ENCODE assay signal across 8 cellular contexts in genomic region chr20:50635676-50636600, GRCh38. TPM values are rescaled to one million over a fixed set of nuclear protein-coding genes. Genes with fewer than 3 reads are reported as not detected.
DNase-seq lines count a peak whose midpoint lies in the region; ATAC-seq and TF ChIP-seq lines count a peak whose summit lies in the region.

No MANE protein-coding gene starts in this region.

- H3K9ac ChIP-seq in IMR-90 (ENCODE audit: low read depth, low read length) = peak overlapping the region; percentile 76

- peaks cover 15% of the 10 kb centered on the region for H3K9me1 ChIP-seq in IMR-90 (ENCODE audit: insufficient read depth, low read length)

- H3K27ac ChIP-seq in IMR-90 (ENCODE audit: insufficient read depth, low read length) (peak overlapping the region; percentile 100), RWPE2 (ENCODE audit: poor library complexity, severe bottlenecking) (no peak overlapping the region), psoas muscle (no peak overlapping the region)

- peak overlapping the region; percentile 92 for H2AFZ ChIP-seq in IMR-90 (replicated peaks; ENCODE audit: low read length, poor library complexity)

- H3K4me1 ChIP-seq in IMR-90 (ENCODE audit: control insufficient read depth, insufficient read depth, low read length) = peaks cover 25% of the 10 kb centered on the region
- peaks cover 6% of the 10 kb centered on the region for H3K4me1 ChIP-seq in RWPE2 (ENCODE audit: insufficient read depth, poor library complexity, severe bottlenecking)
- peaks cover 16% of the 10 kb centered on the region for H3K4me1 ChIP-seq in psoas muscle

- H2BK15ac ChIP-seq in IMR-90 (ENCODE audit: low read depth, low read length) = peak overlapping the region; percentile 100; the same call in 2 of the 3 replicates

- peak overlapping the region; percentile 77 for H3K4me2 ChIP-seq in IMR-90 (ENCODE audit: low read depth, low read length)

- TF ChIP-seq CTCF in IMR-90 (conservative IDR thresholded peaks at IDR 0.05; ENCODE audit: low read depth, low read length) (peak; percentile 87), RWPE2 (IDR thresholded peaks at IDR 0.05; ENCODE audit: poor library complexity, severe bottlenecking) (peak; percentile 100), psoas muscle (IDR thresholded peaks at IDR 0.05) (peak; percentile 88)

- peak overlapping the region; percentile 100 for H3K14ac ChIP-seq in IMR-90 (replicated peaks; ENCODE audit: low read depth, low read length)

- peak overlapping the region; percentile 99 for H4K5ac ChIP-seq in IMR-90 (ENCODE audit: low read depth, low read length)

- DNase-seq in DMS 273 treated with DMSO at 0.1 percent for 48 hours (lab: John Stamatoyannopoulos, UW) (peak; percentile 20), IMR-90 (peak; percentile 49), RWPE2 (ENCODE audit: low spot score) (peak; percentile 87), glomerular visceral epithelial cell (ENCODE audit: extremely low spot score) (peak; percentile 87), psoas muscle (peak; percentile 68 to 88)
- peak; percentile 26 for DNase-seq in activated T-helper 9 cell treated with anti-CD3 and anti-CD28 coated beads, Interleukin-2, amount 50 U/mL, for 16 hours (ENCODE audit: low read depth)

- H2BK120ac ChIP-seq in IMR-90 (ENCODE audit: low read depth, low read length) = peak overlapping the region; percentile 100

- intact Hi-C loops in IMR-90 (cut with micrococcal nuclease) (no loop called here), psoas muscle (cut with DNase I) (no loop called here)

- H4K20me1 ChIP-seq in IMR-90 (ENCODE audit: insufficient read depth, low read length) = no peaks in the 10 kb centered on the region

- H3K23ac ChIP-seq in IMR-90 (ENCODE audit: low read depth, low read length) = peak overlapping the region; percentile 96

- H2BK5ac ChIP-seq in IMR-90 (ENCODE audit: low read depth, low read length, poor library complexity, severe bottlenecking) = peak overlapping the region; percentile 85

- ATAC-seq in IMR-90 (ENCODE audit: low read depth) = peak; percentile 57
- peak; percentile 37 for ATAC-seq in RWPE2 (ENCODE audit: low read depth)
- ATAC-seq in psoas muscle = peak; percentile 78 to 91 (median 84)
- no peak for ATAC-seq in GM19395 (IDR thresholded peaks at IDR 0.05; ENCODE audit: unreplicated experiment)
- ATAC-seq in HG02884 (IDR thresholded peaks at IDR 0.05; ENCODE audit: unreplicated experiment) = no peak

- H2AK5ac ChIP-seq in IMR-90 (ENCODE audit: low read depth, low read length) = peak overlapping the region; percentile 94

- peak overlapping the region; percentile 100 for H4K91ac ChIP-seq in IMR-90 (ENCODE audit: insufficient read depth, low read depth, low read length)

- no peak for TF ChIP-seq POLR2A in IMR-90 (IDR thresholded peaks at IDR 0.05; ENCODE audit: low read depth, low read length)

- H3K4me3 ChIP-seq in IMR-90 (ENCODE audit: insufficient read depth, low read depth, low read length) (peak overlapping the region; percentile 6; the same call in 1 of the 2 replicates), RWPE2 (ENCODE audit: severe bottlenecking) (no peak overlapping the region), psoas muscle (peak overlapping the region; percentile 49)

- peaks cover 4 to 51% of the 10 kb centered on the region in 2 experiments; a peak in 3 of 4 replicates for H3K79me1 ChIP-seq in IMR-90 (ENCODE audit: low read depth in 1 of 2, low read length in 2 of 2)

- H3K56ac ChIP-seq in IMR-90 (ENCODE audit: extremely low read depth, insufficient read depth, low read length) = peak overlapping the region; percentile 98; the same call in 1 of the 2 replicates

- peak; percentile 57 for TF ChIP-seq RAD21 in IMR-90 (IDR thresholded peaks at IDR 0.05; ENCODE audit: low read length)

- 40% methylated on average over 2 of the region's 21 CpGs; no CpG with 5 or more reads in 1 of the 2 experiments for WGBS in IMR-90 (ENCODE audit: extremely low coverage in 2 of 2, insufficient read length in 1 of 2), 2 experiments
- 16 to 25% (median 19%) methylated on average over 19 to 21 of the region's 21 CpGs for WGBS in psoas muscle, 3 donors

- H3K36me3 ChIP-seq in IMR-90 (ENCODE audit: control insufficient read depth, insufficient read depth, low read length) = no peaks in the 10 kb centered on the region
- no peaks in the 10 kb centered on the region for H3K36me3 ChIP-seq in RWPE2 (ENCODE audit: low read depth)
- no peaks in the 10 kb centered on the region for H3K36me3 ChIP-seq in psoas muscle (ENCODE audit: insufficient read depth in 1 of 2, low read depth in 1 of 2)

- H2BK20ac ChIP-seq in IMR-90 (ENCODE audit: low read depth, low read length) = peak overlapping the region; percentile 100

- BruUV-seq in IMR-90 (replicated peaks; lab: Mats Ljungman, UMichigan) = no TSS peak

- H3K18ac ChIP-seq in IMR-90 (ENCODE audit: low read depth, low read length) = peak overlapping the region; percentile 98

- H3K27me3 ChIP-seq in IMR-90 (ENCODE audit: control insufficient read depth, insufficient read depth, low read length) (no peaks in the 10 kb centered on the region), RWPE2 (ENCODE audit: insufficient read depth, poor library complexity, severe bottlenecking) (no peaks in the 10 kb centered on the region), psoas muscle (ENCODE audit: insufficient read depth in 3 of 3, low read length in 2 of 3) (no peaks in the 10 kb centered on the region)

- H3K4ac ChIP-seq in IMR-90 (ENCODE audit: low read depth, low read length) = peak overlapping the region; percentile 100

- POLR2A ChIA-PET in IMR-90 (lab: Charles Lee; ENCODE audit: unreplicated experiment) = interaction anchor here (0.6 to 1.0 kb wide), 4 partner anchors 10 to 108 kb away, joined by 3 to 6 read pairs (median 3); no protein-coding TSS in a partner anchor

- H2AK9ac ChIP-seq in IMR-90 (replicated peaks; ENCODE audit: low read depth, low read length, poor library complexity) = peak overlapping the region; percentile 11

- in situ Hi-C loops in IMR-90 (cut with MboI; ENCODE audit: low sequenced_read_pairs) = no loop called here

- peak overlapping the region; percentile 99 to 100 for H4K8ac ChIP-seq in IMR-90 (ENCODE audit: low read depth in 2 of 2, low read length in 2 of 2)

- CTCF ChIA-PET in IMR-90 (lab: Yijun Ruan, JAX) = interaction anchor here (0.5 to 2.5 kb wide), 8 partner anchors 10 to 1008 kb away, joined by 3 to 10 read pairs (median 4); no protein-coding TSS in a partner anchor

- no peaks in the 10 kb centered on the region for H3K9me3 ChIP-seq in IMR-90 (ENCODE audit: control insufficient read depth, insufficient read depth, low read length)
- no peaks in the 10 kb centered on the region for H3K9me3 ChIP-seq in RWPE2 (ENCODE audit: severe bottlenecking)
- no peaks in the 10 kb centered on the region for H3K9me3 ChIP-seq in psoas muscle

- dilution Hi-C loops in IMR-90 (cut with HindIII; ENCODE audit: low sequenced_read_pairs, unreplicated experiment) = no loop called here

TF ChIP-seq in IMR-90, 13 proteins besides CTCF, POLR2A, EP300 and RAD21:
- no peak for TF ChIP-seq RCOR1 (IDR thresholded peaks at IDR 0.05; ENCODE audit: insufficient replicate concordance, low read length)
- no peak for TF ChIP-seq USF2 (IDR thresholded peaks at IDR 0.05; ENCODE audit: low read depth, low read length)
- no peak for TF ChIP-seq CHD1 (IDR thresholded peaks at IDR 0.05; ENCODE audit: low read depth, low read length)
- TF ChIP-seq BHLHE40 (IDR thresholded peaks at IDR 0.05; ENCODE audit: low read depth, low read length) = 0 out of 2 replicates have a peak, but pooled peaks have one; percentile 6
- TF ChIP-seq SMC3 (IDR thresholded peaks at IDR 0.05; ENCODE audit: low read depth, low read length) = peak; percentile 50

RNA-seq across cellular contexts. Expression of gene RIPOR3, which starts 55.4 kb away (rescaled TPM):
- total RNA-seq in IMR-90 (2012; rRNA removed) = 0.28 and 0.54 TPM in 2 replicates
- polyA plus RNA-seq in IMR-90 (2012; rRNA removed) = 1.7 TPM in 2 replicates
- polyA plus RNA-seq in IMR-90 (2012; cell fraction: cytosol; rRNA removed) = 0.28 and 0.71 TPM in 2 replicates
- 11.7 and 15.4 TPM in 2 replicates for polyA plus RNA-seq in IMR-90 (2012; cell fraction: nucleus; rRNA removed; ENCODE audit: low replicate concordance)
- total RNA-seq in psoas muscle = 1 to 10 TPM; 3.1 to 5.2 (median 4.5) TPM
- polyA plus RNA-seq in psoas muscle = 1 to 10 TPM; 5.4 to 5.7 (median 5.6) TPM

Comparison
In these comparisons a context has a peak if more than half of its experiments do, and no peak if none do; other contexts are left out.
1. DNase-seq: peak in every context shown above with its lines; median percentile 87 in RWPE2; 87 in glomerular visceral epithelial cell; 78 in psoas muscle; 49 in IMR-90; 26 in activated T-helper 9 cell treated with anti-CD3 and anti-CD28 coated beads, Interleukin-2, amount 50 U/mL, for 16 hours; 20 in DMS 273 treated with DMSO at 0.1 percent for 48 hours.
2. ATAC-seq: peak in IMR-90 (single experiment), RWPE2 (single experiment) and psoas muscle (4 of 4); none in GM19395 (single experiment) and HG02884 (single experiment).
3. Peak in every context shown above with its lines, with median percentiles within 50 percentile points of each other: CTCF ChIP-seq.